In the genomic region with DNA sequence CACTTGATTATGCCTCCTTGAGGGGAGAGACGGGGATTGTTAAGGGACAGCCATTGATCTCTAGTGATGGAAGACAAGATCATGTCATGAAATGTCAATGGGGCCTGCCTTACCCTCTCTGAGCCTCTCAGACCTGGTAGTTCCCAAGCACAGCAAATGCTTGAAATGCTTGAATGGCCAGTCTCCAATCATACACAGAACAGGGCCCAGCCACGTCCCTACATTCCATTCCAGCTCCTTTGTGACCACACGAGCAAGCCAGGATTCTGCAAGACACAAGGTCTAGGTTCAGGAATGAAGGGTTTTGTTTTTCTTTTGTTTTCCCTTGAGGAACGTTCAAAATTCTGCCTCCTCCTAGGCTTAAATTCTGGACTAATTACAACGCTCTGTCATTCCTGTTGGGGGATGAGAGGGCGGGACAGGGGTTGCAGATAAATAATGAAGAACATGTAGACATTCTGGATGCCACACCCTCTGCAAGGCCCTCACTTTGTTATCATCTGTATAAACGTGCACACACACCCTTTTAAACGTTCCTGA, we compare ENCODE assay signal across 25 cellular contexts.
"Had no signal": no experiment of that assay in that cellular context is flagged by ENCODE, and none has a peak within 500 bp of the region (broad histone marks: within the 10 kb centered on the region; RNA-seq: fewer than 3 reads in every experiment).

No MANE protein-coding gene starts in this region.

- H3K27ac ChIP-seq: body of pancreas, cardiac muscle cell, epithelial cell of prostate, heart left ventricle, left lung, parathyroid adenoma, right lobe of liver, thoracic aorta had no signal

- H3K27me3 ChIP-seq: body of pancreas, cardiac muscle cell, right lobe of liver had no signal

- H3K36me3 ChIP-seq: cardiac muscle cell, heart left ventricle, left lung, right lobe of liver, thoracic aorta had no signal

- H3K36me3 Mint-ChIP-seq: activated naive CD8-positive, alpha-beta T cell treated with anti-CD3 and anti-CD28 coated beads for 36 hours; mesothelial cell of epicardium; natural killer cell had no signal

- H3K4me2 ChIP-seq: smooth muscle cell had no signal

- H3K4me3 ChIP-seq: body of pancreas, cardiac muscle cell, heart left ventricle, left lung, right lobe of liver, smooth muscle cell, thoracic aorta had no signal

- H3K27ac Mint-ChIP-seq: activated B cell treated with CpG ODN at 0.5 μM for 24 hours; activated CD4-positive, alpha-beta T cell treated with anti-CD3 and anti-CD28 coated beads for 36 hours; activated naive CD8-positive, alpha-beta T cell treated with anti-CD3 and anti-CD28 coated beads for 36 hours; natural killer cell; T-helper 17 cell had no signal

- H3K9me3 Mint-ChIP-seq: activated B cell treated with CpG ODN at 0.5 μM for 24 hours; activated naive CD8-positive, alpha-beta T cell treated with anti-CD3 and anti-CD28 coated beads for 36 hours; mesothelial cell of epicardium had no signal

- H3K79me2 ChIP-seq: parathyroid adenoma had no signal

- H3K9ac ChIP-seq: parathyroid adenoma had no signal

- H3K4me1 Mint-ChIP-seq: activated B cell treated with CpG ODN at 0.5 μM for 24 hours; activated CD4-positive, alpha-beta T cell treated with anti-CD3 and anti-CD28 coated beads for 36 hours; activated naive CD8-positive, alpha-beta T cell treated with anti-CD3 and anti-CD28 coated beads for 36 hours; natural killer cell had no signal

- FAIRE-seq: kidney had no signal

- H3K4me3 Mint-ChIP-seq: activated B cell treated with CpG ODN at 0.5 μM for 24 hours; activated CD4-positive, alpha-beta T cell treated with anti-CD3 and anti-CD28 coated beads for 36 hours; activated naive CD8-positive, alpha-beta T cell treated with anti-CD3 and anti-CD28 coated beads for 36 hours; mesothelial cell of epicardium; natural killer cell; T-helper 17 cell had no signal

- DNase-seq: activated B cell treated with CpG ODN at 0.5 μM for 24 hours; activated CD4-positive, alpha-beta T cell treated with anti-CD3 and anti-CD28 coated beads for 36 hours; activated CD4-positive, alpha-beta T cell treated with anti-CD3 and anti-CD28 coated beads, Interleukin-2, amount 50 U/mL, for 48 hours; activated CD8-positive, alpha-beta memory T cell treated with anti-CD3 and anti-CD28 coated beads, Interleukin-2, amount 50 U/mL, for 48 hours; activated naive CD4-positive, alpha-beta T cell treated with Interleukin-2 at 50 U/mL for 16 hours; activated naive CD8-positive, alpha-beta T cell treated with anti-CD3 and anti-CD28 coated beads for 36 hours; activated T-cell treated with anti-CD3 and anti-CD28 coated beads, Interleukin-2, amount 50 U/mL, for 48 hours; amniotic stem cell; body of pancreas; cortex of kidney; heart left ventricle; kidney; left lung; natural killer cell; right lobe of liver; stimulated activated CD4-positive, alpha-beta T cell treated with anti-CD3 and anti-CD28 coated beads, Interleukin-15, amount 100 ng/mL, for 24 hours; stimulated activated naive CD4-positive, alpha-beta T cell; SW 1271; T-helper 17 cell had no signal

- H3K4me1 ChIP-seq: body of pancreas, heart left ventricle, left lung, right lobe of liver had no signal

- H3K9me3 ChIP-seq: body of pancreas, heart left ventricle, left lung, right lobe of liver, thoracic aorta had no signal

- ATAC-seq: activated CD4-positive, alpha-beta T cell treated with anti-CD3 and anti-CD28 coated beads for 36 hours; body of pancreas; heart left ventricle; left lung; natural killer cell; right lobe of liver; T-helper 17 cell had no signal
